30 cellular contexts compared by ENCODE assay signal in genomic region chr11:83039566-83039965, GRCh38. TPM values are rescaled to one million over a fixed set of nuclear protein-coding genes. Genes with fewer than 3 reads are reported as not detected.
A peak's percentile ranks its signal among the peaks of the same experiment; 100 is the strongest.
DNase-seq lines count a peak whose midpoint lies in the region; ATAC-seq and TF ChIP-seq lines count a peak whose summit lies in the region.
"Had no signal": no experiment of that assay in that cellular context is flagged by ENCODE, and none has a peak within 500 bp of the region (broad histone marks: within the 10 kb centered on the region; RNA-seq: fewer than 3 reads in every experiment).

No MANE protein-coding gene starts in this region.

- no peak for TF ChIP-seq CTCF in fibroblast of pulmonary artery (IDR thresholded peaks at IDR 0.05; ENCODE audit: low read length, missing control alignments)
- TF ChIP-seq CTCF in omental fat pad (IDR thresholded peaks at IDR 0.05) = no peak

- no peaks in the 10 kb centered on the region for H3K27me3 Mint-ChIP-seq in stimulated activated naive CD8-positive, alpha-beta T cell treated with anti-CD3 and anti-CD28 coated beads, Interleukin-15, Interleukin-2, amounts not matched to agents 100 ng/mL and 50 ng/mL, for 24 hours
- H3K27me3 Mint-ChIP-seq in stimulated activated naive CD8-positive, alpha-beta T cell treated with anti-CD3 and anti-CD28 coated beads, Interleukin-15, amount 100 ng/mL, for 72 hours = no peaks in the 10 kb centered on the region
- H3K27me3 Mint-ChIP-seq in activated naive CD8-positive, alpha-beta T cell treated with anti-CD3 and anti-CD28 coated beads for 36 hours = no peaks in the 10 kb centered on the region

- no peak overlapping the region for H3K4me3 ChIP-seq in fibroblast of pulmonary artery (replicated peaks; ENCODE audit: low read depth, low read length)
- H3K4me3 ChIP-seq: breast epithelium, neural progenitor cell, right atrium auricular region, thoracic aorta had no signal

- no peak for DNase-seq in stimulated activated naive CD8-positive, alpha-beta T cell treated with anti-CD3 and anti-CD28 coated beads, Interleukin-15, amount 100 ng/mL, for 72 hours
- DNase-seq in activated naive CD8-positive, alpha-beta T cell treated with anti-CD3 and anti-CD28 coated beads for 36 hours = no peak
- DNase-seq in fibroblast of pulmonary artery (ENCODE audit: low read depth) (peak; percentile 49), omental fat pad (ENCODE audit: low spot score) (no peak), mucosa of gallbladder (ENCODE audit: low spot score) (no peak)
- DNase-seq in effector CD4-positive, alpha-beta T cell = no peak
- DNase-seq: activated effector memory CD4-positive, alpha-beta T cell treated with anti-CD3 and anti-CD28 coated beads, Interleukin-2, amount 50 U/mL, for 16 hours; amygdala; effector memory CD4-positive, alpha-beta T cell; erythroblast; glutamatergic neuron; Kasumi-1; left colon; NCI-H1417; NCI-H2081; NCI-H2227 treated with DMSO at 0.1 percent for 48 hours; NCI-H526 treated with DMSO at 0.1 percent for 48 hours; NK-92 treated with Interleukin-12 subunit alpha and Interleukin-12 subunit beta, amount 100 ng/mL, for 24 hours; posterior cingulate gyrus; small intestine; stimulated activated naive CD8-positive, alpha-beta T cell treated with anti-CD3 and anti-CD28 coated beads, Interleukin-15, Interleukin-2, amounts not matched to agents 100 U/mL and 50 U/mL, for 24 hours; T-helper 2 cell had no signal

- H3K4me3 Mint-ChIP-seq in stimulated activated naive CD8-positive, alpha-beta T cell treated with anti-CD3 and anti-CD28 coated beads, Interleukin-15, Interleukin-2, amounts not matched to agents 100 ng/mL and 50 ng/mL, for 24 hours = no peak overlapping the region
- peak overlapping the region in 1 of 2 donors; percentile 6 for H3K4me3 Mint-ChIP-seq in stimulated activated naive CD8-positive, alpha-beta T cell treated with anti-CD3 and anti-CD28 coated beads, Interleukin-15, amount 100 ng/mL, for 72 hours
- no peak overlapping the region for H3K4me3 Mint-ChIP-seq in activated naive CD8-positive, alpha-beta T cell treated with anti-CD3 and anti-CD28 coated beads for 36 hours
- H3K4me3 Mint-ChIP-seq: neural progenitor cell had no signal

- H3K9me3 Mint-ChIP-seq in stimulated activated naive CD8-positive, alpha-beta T cell treated with anti-CD3 and anti-CD28 coated beads, Interleukin-15, Interleukin-2, amounts not matched to agents 100 ng/mL and 50 ng/mL, for 24 hours = peaks cover 10% of the 10 kb centered on the region
- peaks cover 9 to 13% of the 10 kb centered on the region in 2 donors for H3K9me3 Mint-ChIP-seq in stimulated activated naive CD8-positive, alpha-beta T cell treated with anti-CD3 and anti-CD28 coated beads, Interleukin-15, amount 100 ng/mL, for 72 hours
- H3K9me3 Mint-ChIP-seq in activated naive CD8-positive, alpha-beta T cell treated with anti-CD3 and anti-CD28 coated beads for 36 hours = peaks cover 3% of the 10 kb centered on the region
- H3K9me3 Mint-ChIP-seq: neural progenitor cell had no signal

- no peak for ATAC-seq in stimulated activated naive CD8-positive, alpha-beta T cell treated with anti-CD3 and anti-CD28 coated beads, Interleukin-15, amount 100 ng/mL, for 72 hours
- ATAC-seq in omental fat pad (ENCODE audit: low FRiP score) = no peak
- ATAC-seq: HCT116; left colon; Right ventricle myocardium inferior; SK-N-SH treated with all-trans-retinoic acid at 6 μM for 48 hours; stimulated activated naive CD8-positive, alpha-beta T cell treated with anti-CD3 and anti-CD28 coated beads, Interleukin-15, Interleukin-2, amounts not matched to agents 100 U/mL and 50 U/mL, for 24 hours had no signal

- H3K36me3 Mint-ChIP-seq in stimulated activated naive CD8-positive, alpha-beta T cell treated with anti-CD3 and anti-CD28 coated beads, Interleukin-15, Interleukin-2, amounts not matched to agents 100 ng/mL and 50 ng/mL, for 24 hours (ENCODE audit: low read depth) = peaks cover 22% of the 10 kb centered on the region
- peaks cover 23% of the 10 kb centered on the region for H3K36me3 Mint-ChIP-seq in activated naive CD8-positive, alpha-beta T cell treated with anti-CD3 and anti-CD28 coated beads for 36 hours
- H3K36me3 Mint-ChIP-seq: neural progenitor cell had no signal

- H3K4me1 Mint-ChIP-seq in stimulated activated naive CD8-positive, alpha-beta T cell treated with anti-CD3 and anti-CD28 coated beads, Interleukin-15, Interleukin-2, amounts not matched to agents 100 ng/mL and 50 ng/mL, for 24 hours (ENCODE audit: low read depth) = peaks cover 49% of the 10 kb centered on the region
- H3K4me1 Mint-ChIP-seq in stimulated activated naive CD8-positive, alpha-beta T cell treated with anti-CD3 and anti-CD28 coated beads, Interleukin-15, amount 100 ng/mL, for 72 hours = peaks cover 45% of the 10 kb centered on the region
- H3K4me1 Mint-ChIP-seq in activated naive CD8-positive, alpha-beta T cell treated with anti-CD3 and anti-CD28 coated beads for 36 hours = peaks cover 42% of the 10 kb centered on the region

- peak overlapping the region; percentile 51 for H3K27ac Mint-ChIP-seq in stimulated activated naive CD8-positive, alpha-beta T cell treated with anti-CD3 and anti-CD28 coated beads, Interleukin-15, Interleukin-2, amounts not matched to agents 100 ng/mL and 50 ng/mL, for 24 hours
- H3K27ac Mint-ChIP-seq in stimulated activated naive CD8-positive, alpha-beta T cell treated with anti-CD3 and anti-CD28 coated beads, Interleukin-15, amount 100 ng/mL, for 72 hours = peak overlapping the region in 1 of 2 donors; percentile 59
- peak overlapping the region; percentile 16 for H3K27ac Mint-ChIP-seq in activated naive CD8-positive, alpha-beta T cell treated with anti-CD3 and anti-CD28 coated beads for 36 hours
- H3K27ac Mint-ChIP-seq: neural progenitor cell had no signal

RNA-seq across cellular contexts. Expression of gene RAB30, which starts 32.1 kb away (rescaled TPM):
- 10 to 100 TPM; 23.1 to 23.4 TPM for total RNA-seq in activated naive CD8-positive, alpha-beta T cell treated with anti-CD3 and anti-CD28 coated beads for 36 hours
- total RNA-seq in omental fat pad (10 to 100 TPM; 14.8 to 37.9 (median 23.5) TPM), mucosa of gallbladder (13.6 TPM)
